Comparison of ENCODE assay signal across 2 cellular contexts in the genomic region with DNA sequence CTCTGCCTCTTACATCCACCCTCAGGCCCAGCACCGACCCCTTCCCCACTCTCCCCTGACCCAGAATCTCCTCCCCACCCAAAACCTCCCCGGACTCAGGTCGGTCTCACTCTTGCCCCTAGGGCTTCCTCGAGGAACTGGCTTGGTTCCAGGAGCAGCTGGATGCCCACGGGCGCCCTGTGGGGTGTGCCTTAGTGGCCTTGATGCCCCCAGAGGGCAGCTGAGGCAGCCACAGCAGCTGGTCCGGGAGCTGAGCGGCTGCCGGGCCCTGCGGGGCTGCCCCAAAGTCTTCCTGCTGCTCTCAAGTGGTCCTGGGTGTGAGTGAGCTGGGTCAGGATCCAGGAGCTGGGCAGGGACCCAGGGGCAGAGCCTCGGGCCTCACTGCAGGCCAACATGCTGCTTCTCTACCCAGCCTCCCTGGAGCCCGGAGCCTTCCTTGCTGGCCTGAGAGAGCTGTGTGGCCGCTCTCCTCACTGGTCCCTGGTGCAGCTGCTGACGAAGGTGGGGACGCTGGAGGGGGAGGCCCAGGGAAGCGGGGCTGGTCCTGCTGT.
TF ChIP-seq lines count a peak whose summit lies in the region.

No MANE protein-coding gene starts in this region.

TF ChIP-seq in GM23338, 12 proteins besides CTCF, POLR2A, EP300 and RAD21 (continues in another document):
- TF ChIP-seq ZNF114 (CRISPR knock-in tag; IDR thresholded peaks at IDR 0.05) = no peak
- TF ChIP-seq, protein P1, sequence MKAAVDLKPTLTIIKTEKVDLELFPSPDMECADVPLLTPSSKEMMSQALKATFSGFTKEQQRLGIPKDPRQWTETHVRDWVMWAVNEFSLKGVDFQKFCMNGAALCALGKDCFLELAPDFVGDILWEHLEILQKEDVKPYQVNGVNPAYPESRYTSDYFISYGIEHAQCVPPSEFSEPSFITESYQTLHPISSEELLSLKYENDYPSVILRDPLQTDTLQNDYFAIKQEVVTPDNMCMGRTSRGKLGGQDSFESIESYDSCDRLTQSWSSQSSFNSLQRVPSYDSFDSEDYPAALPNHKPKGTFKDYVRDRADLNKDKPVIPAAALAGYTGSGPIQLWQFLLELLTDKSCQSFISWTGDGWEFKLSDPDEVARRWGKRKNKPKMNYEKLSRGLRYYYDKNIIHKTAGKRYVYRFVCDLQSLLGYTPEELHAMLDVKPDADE (IDR thresholded peaks at IDR 0.05) = no peak
- TF ChIP-seq ZNF331 (CRISPR knock-in tag; IDR thresholded peaks at IDR 0.05; ENCODE audit: low read depth) = no peak
- TF ChIP-seq STAT1 (IDR thresholded peaks at IDR 0.05; ENCODE audit: unreplicated experiment) = no peak
- no peak for TF ChIP-seq CREB1 (CRISPR knock-in tag; IDR thresholded peaks at IDR 0.05; ENCODE audit: low read depth)
- no peak for TF ChIP-seq POLR2AphosphoS5 (IDR thresholded peaks at IDR 0.05; ENCODE audit: low read depth)
- no peak for TF ChIP-seq JUNB (IDR thresholded peaks at IDR 0.05; ENCODE audit: unreplicated experiment)
- TF ChIP-seq EZH2phosphoT487 (IDR thresholded peaks at IDR 0.05; ENCODE audit: unreplicated experiment) = no peak
- no peak for TF ChIP-seq ZNF462 (CRISPR knock-in tag; IDR thresholded peaks at IDR 0.05)

TF ChIP-seq in K562, 482 proteins besides CTCF, POLR2A, EP300 and RAD21:
- TF ChIP-seq HLTF (IDR thresholded peaks at IDR 0.05) (no peak), TEAD4 (IDR thresholded peaks at IDR 0.05; ENCODE audit: low read length) (no peak), TEAD4 (CRISPR knock-in tag; IDR thresholded peaks at IDR 0.05; ENCODE audit: borderline replicate concordance) (no peak), NFIC (IDR thresholded peaks at IDR 0.05) (peak; percentile 57), ZNF584 (CRISPR knock-in tag; IDR thresholded peaks at IDR 0.05; ENCODE audit: low read depth) (no peak)
